Comparison of ENCODE assay signal across 8 cellular contexts in the genomic region with DNA sequence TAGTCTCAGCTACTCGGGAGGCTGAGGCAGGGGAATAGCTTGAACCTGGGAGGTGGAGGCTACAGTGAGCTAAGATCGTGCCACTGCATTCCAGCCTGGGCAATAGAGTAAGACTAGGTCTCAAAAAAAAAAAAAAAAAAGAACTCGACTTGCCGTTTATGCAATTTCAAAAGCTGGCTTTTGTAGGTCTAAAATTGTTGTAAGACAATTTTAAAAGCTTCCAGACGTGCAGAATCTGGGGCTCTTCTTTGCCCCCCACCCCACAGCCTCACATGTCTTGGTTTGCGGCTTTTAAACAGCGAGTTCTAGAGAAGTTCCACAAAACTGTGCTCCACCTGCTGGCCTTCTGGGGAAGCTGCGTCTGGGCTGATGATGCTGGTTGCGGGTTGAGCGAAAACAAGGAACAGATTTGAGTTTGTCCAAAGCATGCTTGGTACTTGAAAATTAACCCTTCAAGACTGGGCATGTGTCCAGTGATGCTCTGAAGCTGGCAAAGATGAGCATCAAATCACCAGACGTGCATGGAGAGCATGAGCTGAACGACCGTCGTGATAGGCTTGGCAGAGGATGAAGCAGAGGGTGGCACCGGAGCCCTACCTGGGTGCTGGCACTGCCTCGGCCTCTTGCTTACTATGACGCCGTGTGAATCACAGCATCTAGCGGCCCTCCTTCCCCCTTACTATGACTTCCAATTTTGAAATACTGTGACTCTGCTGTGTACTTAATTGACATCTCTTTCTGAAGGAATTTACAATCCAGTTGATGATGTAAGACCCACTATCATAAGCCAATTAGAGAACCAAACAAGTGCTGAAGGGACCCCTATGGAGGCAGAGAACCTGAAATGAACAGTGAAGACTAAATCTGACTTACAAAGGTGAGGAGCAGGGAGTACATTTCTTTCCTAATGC.
A peak's percentile ranks its signal among the peaks of the same experiment; 100 is the strongest.
DNase-seq lines count a peak whose midpoint lies in the region; ATAC-seq, FAIRE-seq and TF ChIP-seq lines count a peak whose summit lies in the region.

No MANE protein-coding gene starts in this region.

- H3K4me1 ChIP-seq in effector memory CD4-positive, alpha-beta T cell (ENCODE audit: control insufficient read depth, insufficient read depth, low read length, poor library complexity, severe bottlenecking) = peaks cover 12% of the 10 kb centered on the region

- H3K27ac ChIP-seq in effector memory CD4-positive, alpha-beta T cell (ENCODE audit: insufficient read depth, low read length, poor library complexity, severe bottlenecking) = no peak overlapping the region

- no peaks in the 10 kb centered on the region for H3K36me3 ChIP-seq in effector memory CD4-positive, alpha-beta T cell (ENCODE audit: control insufficient read depth, insufficient read depth, low read length)

- H3K9me3 Mint-ChIP-seq in activated CD4-positive, alpha-beta T cell treated with anti-CD3 and anti-CD28 coated beads, Interleukin-2, amount 10 ng/mL, durations not matched to agents 7 days and 5 days = no peaks in the 10 kb centered on the region

- no peak for ATAC-seq in GM21528 (IDR thresholded peaks at IDR 0.05; ENCODE audit: low FRiP score, unreplicated experiment)

- no peaks in the 10 kb centered on the region for H3K27me3 ChIP-seq in effector memory CD4-positive, alpha-beta T cell (replicated peaks; ENCODE audit: control insufficient read depth, insufficient read depth, low read length, poor library complexity, severe bottlenecking)

- H3K27me3 Mint-ChIP-seq in activated CD4-positive, alpha-beta T cell treated with anti-CD3 and anti-CD28 coated beads, Interleukin-2, amount 10 ng/mL, durations not matched to agents 7 days and 5 days = no peaks in the 10 kb centered on the region

- no peak for DNase-seq in AG09309 (ENCODE audit: low read depth)
- no peak for DNase-seq in GM19239 (ENCODE audit: insufficient read length, low spot score)
- DNase-seq in NCI-H446 (lab: John Stamatoyannopoulos, UW) = peak; percentile 88 to 89
- peak; percentile 60 for DNase-seq in activated CD4-positive, alpha-beta T cell treated with anti-CD3 and anti-CD28 coated beads, Interleukin-2, amount 10 ng/mL, durations not matched to agents 7 days and 5 days
- peak; percentile 17 to 27 (median 27) for DNase-seq in effector memory CD4-positive, alpha-beta T cell
- DNase-seq in medulla oblongata (ENCODE audit: extremely low spot score) = peak; percentile 80
- peak; percentile 23 to 32 for DNase-seq in stimulated activated CD8-positive, alpha-beta memory T cell treated with anti-CD3 and anti-CD28 coated beads, Interleukin-2, amount 100 ng/mL, for 1 hour (ENCODE audit: low read depth in 2 of 2)

- FAIRE-seq in GM19239 (lab: Jason Lieb, UNC) = peak; percentile 86

- CTCF ChIA-PET in activated CD4-positive, alpha-beta T cell treated with anti-CD3 and anti-CD28 coated beads, Interleukin-2, amount 10 ng/mL, durations not matched to agents 7 days and 5 days (lab: Charles Lee) = interaction anchor here (0.6 to 3.5 kb wide), 13 partner anchors 10 to 1147 kb away, joined by 3 to 23 read pairs (median 3); no protein-coding TSS in a partner anchor

- H3K27ac Mint-ChIP-seq in activated CD4-positive, alpha-beta T cell treated with anti-CD3 and anti-CD28 coated beads, Interleukin-2, amount 10 ng/mL, durations not matched to agents 7 days and 5 days = peak overlapping the region; percentile 1

- peaks cover 38% of the 10 kb centered on the region for H3K4me1 Mint-ChIP-seq in activated CD4-positive, alpha-beta T cell treated with anti-CD3 and anti-CD28 coated beads, Interleukin-2, amount 10 ng/mL, durations not matched to agents 7 days and 5 days

- H3K9me3 ChIP-seq in effector memory CD4-positive, alpha-beta T cell (ENCODE audit: control insufficient read depth, low read length) = no peaks in the 10 kb centered on the region

- POLR2A ChIA-PET in activated CD4-positive, alpha-beta T cell treated with anti-CD3 and anti-CD28 coated beads, Interleukin-2, amount 10 ng/mL, durations not matched to agents 7 days and 5 days (lab: Charles Lee) = interaction anchor here (0.6 kb wide), 1 partner anchor 229 kb away, joined by 4 read pairs; no protein-coding TSS in a partner anchor

- TF ChIP-seq CTCF in AG09309 (IDR thresholded peaks at IDR 0.05; ENCODE audit: control insufficient read depth, insufficient read depth, low read depth, low read length, missing control alignments) = peak; percentile 92

- no peak overlapping the region for H3K4me3 ChIP-seq in AG09309 (ENCODE audit: control insufficient read depth, low read depth, low read length)
- H3K4me3 ChIP-seq in effector memory CD4-positive, alpha-beta T cell (ENCODE audit: insufficient read depth, low read depth, low read length, poor library complexity, severe bottlenecking) = no peak overlapping the region

- peaks cover 4% of the 10 kb centered on the region for H3K36me3 Mint-ChIP-seq in activated CD4-positive, alpha-beta T cell treated with anti-CD3 and anti-CD28 coated beads, Interleukin-2, amount 10 ng/mL, durations not matched to agents 7 days and 5 days (ENCODE audit: low read depth)

- H3K4me3 Mint-ChIP-seq in activated CD4-positive, alpha-beta T cell treated with anti-CD3 and anti-CD28 coated beads, Interleukin-2, amount 10 ng/mL, durations not matched to agents 7 days and 5 days = no peak overlapping the region

Comparison
In these comparisons a context has a peak if more than half of its experiments do, and no peak if none do; other contexts are left out.
1. DNase-seq: peak in NCI-H446 (2 of 2), activated CD4-positive, alpha-beta T cell treated with anti-CD3 and anti-CD28 coated beads, Interleukin-2, amount 10 ng/mL, durations not matched to agents 7 days and 5 days (single experiment), effector memory CD4-positive, alpha-beta T cell (3 of 3), medulla oblongata (single experiment) and stimulated activated CD8-positive, alpha-beta memory T cell treated with anti-CD3 and anti-CD28 coated beads, Interleukin-2, amount 100 ng/mL, for 1 hour (2 of 2); none in AG09309 (single experiment) and GM19239 (single experiment).